Comparison of ENCODE assay signal across 1 cellular context in the genomic region with DNA sequence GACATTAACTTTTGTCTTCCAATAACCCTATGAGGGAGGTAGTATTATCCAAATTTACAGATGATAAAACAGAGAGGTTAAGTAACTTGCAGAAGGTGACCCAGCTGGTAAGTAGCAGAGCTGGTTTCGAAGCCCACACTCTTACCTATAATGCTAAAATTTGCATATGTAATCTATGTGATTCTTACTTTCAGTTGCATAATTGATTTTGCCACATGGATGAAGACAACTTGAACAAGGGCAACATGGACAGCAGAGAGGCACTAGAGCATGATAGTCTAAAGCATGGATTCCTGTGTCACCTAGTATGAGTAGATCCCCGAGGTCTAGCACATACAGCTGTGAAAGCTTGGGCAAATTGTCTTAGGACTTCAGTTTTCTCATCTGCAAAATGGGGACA.
TF ChIP-seq lines count a peak whose summit lies in the region.

No MANE protein-coding gene starts in this region.

TF ChIP-seq in H1, 55 proteins besides CTCF, POLR2A, EP300 and RAD21 (continued from another document):
- TF ChIP-seq RBBP5 (IDR thresholded peaks at IDR 0.05; ENCODE audit: borderline replicate concordance, low read depth, low read length) (no peak), ASH2L (IDR thresholded peaks at IDR 0.05; ENCODE audit: low read length) (no peak), CBX5 (IDR thresholded peaks at IDR 0.05; ENCODE audit: low read depth, low read length) (no peak), HDAC2 (IDR thresholded peaks at IDR 0.05; ENCODE audit: borderline replicate concordance in 1 of 2, low read depth in 2 of 2, low read length in 2 of 2) (no peak), GTF2F1 (IDR thresholded peaks at IDR 0.05; ENCODE audit: borderline replicate concordance, low read depth, low read length) (no peak), TAF7 (optimal IDR thresholded peaks at IDR 0.05; ENCODE audit: borderline replicate concordance, low read depth, low read length) (no peak)
